ENCODE assay signal across 8 cellular contexts in the genomic region with DNA sequence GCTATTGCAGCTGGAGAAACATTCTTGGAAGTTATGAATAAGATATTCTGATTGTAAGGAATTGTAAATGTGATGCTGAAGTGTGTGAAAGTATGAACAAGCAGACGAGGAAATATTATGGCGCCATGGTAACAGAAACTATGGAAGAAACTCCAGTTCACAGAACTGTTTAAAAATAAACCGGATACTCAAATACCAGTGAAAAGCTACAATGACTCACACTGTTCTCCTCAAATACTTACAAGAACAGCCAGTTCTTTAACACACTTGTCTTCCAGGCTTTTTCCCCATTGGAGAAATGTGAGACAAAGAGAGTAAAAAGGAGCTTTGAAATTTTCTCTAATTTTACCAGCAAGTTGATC.
DNase-seq lines count a peak whose midpoint lies in the region; ATAC-seq and TF ChIP-seq lines count a peak whose summit lies in the region.

No MANE protein-coding gene starts in this region.

- DNase-seq in SK-N-SH (no peak), neural progenitor cell (ENCODE audit: low spot score) (no peak), retina (no peak), GM23338 (ENCODE audit: low spot score) (no peak), erythroblast (lab: John Stamatoyannopoulos, UW) (no peak), NCI-H345 treated with DMSO at 0.1 percent for 48 hours (lab: John Stamatoyannopoulos, UW; ENCODE audit: unreplicated experiment) (no peak)

- H3K4me2 ChIP-seq in SK-N-SH: peak overlapping the region; percentile 68; the same call in 1 of the 2 replicates
- no peak overlapping the region for H3K4me2 ChIP-seq in neural progenitor cell
- no peak overlapping the region for H3K4me2 ChIP-seq in GM23338

- H3K9me3 Mint-ChIP-seq in neural progenitor cell (no peaks in the 10 kb centered on the region), GM23338 (no peaks in the 10 kb centered on the region)

- no peaks in the 10 kb centered on the region for H3K27me3 ChIP-seq in SK-N-SH (ENCODE audit: insufficient read depth)
- H3K27me3 ChIP-seq in esophagus (ENCODE audit: control insufficient read depth in 1 of 2, insufficient read depth in 2 of 2, low read length in 2 of 2): no peaks in the 10 kb centered on the region
- H3K27me3 ChIP-seq in neural progenitor cell: no peaks in the 10 kb centered on the region
- no peaks in the 10 kb centered on the region for H3K27me3 ChIP-seq in GM23338 (ENCODE audit: insufficient read depth)

- H3K9me3 ChIP-seq in SK-N-SH: no peaks in the 10 kb centered on the region
- H3K9me3 ChIP-seq in esophagus (ENCODE audit: control insufficient read depth in 2 of 2, insufficient read depth in 1 of 2, low read depth in 1 of 2, low read length in 1 of 2): no peaks in the 10 kb centered on the region
- no peaks in the 10 kb centered on the region for H3K9me3 ChIP-seq in neural progenitor cell (ENCODE audit: low read depth)

- no peak overlapping the region for H2AFZ ChIP-seq in SK-N-SH (ENCODE audit: low read depth)
- no peak overlapping the region for H2AFZ ChIP-seq in neural progenitor cell (replicated peaks)
- no peak overlapping the region for H2AFZ ChIP-seq in GM23338

- no peak for TF ChIP-seq EP300 in SK-N-SH (IDR thresholded peaks at IDR 0.05; ENCODE audit: borderline replicate concordance in 1 of 2, low read depth in 1 of 2, low read length in 1 of 2)

- TF ChIP-seq CTCF in SK-N-SH (IDR thresholded peaks at IDR 0.05) (no peak), neural progenitor cell (IDR thresholded peaks at IDR 0.05) (no peak), GM23338 (conservative IDR thresholded peaks at IDR 0.05; ENCODE audit: low read depth in 2 of 2) (no peak)

- H4K20me1 ChIP-seq in SK-N-SH (ENCODE audit: insufficient read depth) (no peaks in the 10 kb centered on the region), neural progenitor cell (ENCODE audit: low read depth) (peaks cover 62% of the 10 kb centered on the region), GM23338 (replicated peaks; ENCODE audit: insufficient read depth) (peaks cover 56% of the 10 kb centered on the region)

- ATAC-seq in GM23338: no peak

- CTCF ChIA-PET in SK-N-SH (lab: Yijun Ruan, JAX): no interaction called here

- H3F3A ChIP-seq in SK-N-SH (replicated peaks; ENCODE audit: insufficient read depth): peaks cover 9% of the 10 kb centered on the region
- H3F3A ChIP-seq in neural progenitor cell (ENCODE audit: low read depth): no peaks in the 10 kb centered on the region
- H3F3A ChIP-seq in GM23338 (replicated peaks; ENCODE audit: low read depth): no peaks in the 10 kb centered on the region

- no peaks in the 10 kb centered on the region for H3K9me2 ChIP-seq in SK-N-SH
- no peaks in the 10 kb centered on the region for H3K9me2 ChIP-seq in GM23338 (ENCODE audit: insufficient read depth)

- H3K27ac Mint-ChIP-seq in neural progenitor cell: peak overlapping the region; percentile 1
- H3K27ac Mint-ChIP-seq in GM23338: no peak overlapping the region; the same call in 1 of the 2 replicates

- peaks cover 93% of the 10 kb centered on the region for H3K79me2 ChIP-seq in SK-N-SH (ENCODE audit: insufficient read depth)
- H3K79me2 ChIP-seq in neural progenitor cell (ENCODE audit: low read depth): peaks cover 76% of the 10 kb centered on the region
- H3K79me2 ChIP-seq in GM23338 (replicated peaks; ENCODE audit: insufficient read depth): peaks cover 100% of the 10 kb centered on the region

- POLR2A ChIA-PET in SK-N-SH (lab: Yijun Ruan, JAX): no interaction called here

- H3K27ac ChIP-seq in SK-N-SH (ENCODE audit: low read depth in 2 of 2, low read length in 1 of 2) (peak overlapping the region in 1 of 2 experiments; percentile 99; a peak in 3 of 4 replicates), esophagus (ENCODE audit: low read depth in 2 of 2, low read length in 1 of 2) (peak overlapping the region; percentile 96 to 97), neural progenitor cell (no peak overlapping the region), GM23338 (ENCODE audit: low read depth) (no peak overlapping the region; the same call in 1 of the 2 replicates)

- H3K4me3 Mint-ChIP-seq in neural progenitor cell: no peak overlapping the region
- no peak overlapping the region for H3K4me3 Mint-ChIP-seq in GM23338

- peak overlapping the region; percentile 76 for H3K9ac ChIP-seq in SK-N-SH
- H3K9ac ChIP-seq in neural progenitor cell: no peak overlapping the region

- H3K4me1 Mint-ChIP-seq in neural progenitor cell: peaks cover 58% of the 10 kb centered on the region
- H3K4me1 Mint-ChIP-seq in GM23338: peaks cover 24% of the 10 kb centered on the region

- 32% methylated on average over 3 of the region's 3 CpGs for WGBS in SK-N-SH (ENCODE audit: low lambda C conversion rate)
- 8 to 22% methylated on average over 3 of the region's 3 CpGs for WGBS in esophagus, 2 donors

- TF ChIP-seq RAD21 in SK-N-SH (IDR thresholded peaks at IDR 0.05; ENCODE audit: low read length): no peak

- peak overlapping the region; percentile 54; the same call in 1 of the 2 replicates for H3K4me3 ChIP-seq in GM08714 (ENCODE audit: low read length)
- no peak overlapping the region for H3K4me3 ChIP-seq in SK-N-SH (ENCODE audit: low read depth in 2 of 2, low read length in 1 of 2)
- H3K4me3 ChIP-seq in esophagus (ENCODE audit: low read depth in 1 of 2, low read length in 2 of 2): no peak overlapping the region
- no peak overlapping the region for H3K4me3 ChIP-seq in neural progenitor cell
- H3K4me3 ChIP-seq in GM23338: no peak overlapping the region

- H3K36me3 ChIP-seq in SK-N-SH (replicated peaks in 1 of 2; ENCODE audit: control insufficient read depth in 1 of 2, insufficient read depth in 2 of 2, low read length in 1 of 2): no peaks in the 10 kb centered on the region
- H3K36me3 ChIP-seq in esophagus (ENCODE audit: control insufficient read depth in 2 of 2, insufficient read depth in 2 of 2, low read length in 1 of 2): no peaks in the 10 kb centered on the region
- no peaks in the 10 kb centered on the region for H3K36me3 ChIP-seq in neural progenitor cell
- no peaks in the 10 kb centered on the region for H3K36me3 ChIP-seq in GM23338 (ENCODE audit: insufficient read depth)

- H3K36me3 Mint-ChIP-seq in neural progenitor cell (peaks cover 6% of the 10 kb centered on the region), GM23338 (ENCODE audit: low read depth) (no peaks in the 10 kb centered on the region)

- no peak for TF ChIP-seq POLR2A in erythroblast (IDR thresholded peaks at IDR 0.05; ENCODE audit: low read length)

- H3K4me1 ChIP-seq in SK-N-SH (ENCODE audit: control insufficient read depth in 1 of 2, insufficient read depth in 2 of 2, low read depth in 1 of 2, low read length in 1 of 2): peaks cover 2 to 35% of the 10 kb centered on the region in 2 experiments; a peak in 3 of 4 replicates
- peaks cover 9 to 41% of the 10 kb centered on the region in 2 donors for H3K4me1 ChIP-seq in esophagus (ENCODE audit: control insufficient read depth in 2 of 2, insufficient read depth in 2 of 2, low read length in 1 of 2)
- no peaks in the 10 kb centered on the region for H3K4me1 ChIP-seq in neural progenitor cell
- peaks cover 10% of the 10 kb centered on the region; the same call in 1 of the 2 replicates for H3K4me1 ChIP-seq in GM23338 (ENCODE audit: insufficient read depth)

- H3K27me3 Mint-ChIP-seq in neural progenitor cell (ENCODE audit: insufficient read depth, low read depth) (peaks cover 10% of the 10 kb centered on the region), GM23338 (ENCODE audit: insufficient read depth, low read depth, poor library complexity) (peaks cover 9% of the 10 kb centered on the region)

TF ChIP-seq in SK-N-SH, 30 proteins besides CTCF, POLR2A, EP300 and RAD21 (continues in another document):
- peak; percentile 14; the same call in 1 of the 2 replicates for TF ChIP-seq JUND (IDR thresholded peaks at IDR 0.05)
- TF ChIP-seq, protein P1, sequence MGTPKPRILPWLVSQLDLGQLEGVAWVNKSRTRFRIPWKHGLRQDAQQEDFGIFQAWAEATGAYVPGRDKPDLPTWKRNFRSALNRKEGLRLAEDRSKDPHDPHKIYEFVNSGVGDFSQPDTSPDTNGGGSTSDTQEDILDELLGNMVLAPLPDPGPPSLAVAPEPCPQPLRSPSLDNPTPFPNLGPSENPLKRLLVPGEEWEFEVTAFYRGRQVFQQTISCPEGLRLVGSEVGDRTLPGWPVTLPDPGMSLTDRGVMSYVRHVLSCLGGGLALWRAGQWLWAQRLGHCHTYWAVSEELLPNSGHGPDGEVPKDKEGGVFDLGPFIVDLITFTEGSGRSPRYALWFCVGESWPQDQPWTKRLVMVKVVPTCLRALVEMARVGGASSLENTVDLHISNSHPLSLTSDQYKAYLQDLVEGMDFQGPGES (IDR thresholded peaks at IDR 0.05; ENCODE audit: low read depth, low read length): no peak
- no peak for TF ChIP-seq MEF2A (IDR thresholded peaks at IDR 0.05; ENCODE audit: borderline replicate concordance, low read depth)
- TF ChIP-seq FOXJ3 (CRISPR knock-in tag; IDR thresholded peaks at IDR 0.05): no peak
- no peak for TF ChIP-seq POLR2AphosphoS5 (IDR thresholded peaks at IDR 0.05; ENCODE audit: low read depth, low read length)

TF ChIP-seq in GM23338, 12 proteins besides CTCF, POLR2A, EP300 and RAD21:
- TF ChIP-seq, protein P2, sequence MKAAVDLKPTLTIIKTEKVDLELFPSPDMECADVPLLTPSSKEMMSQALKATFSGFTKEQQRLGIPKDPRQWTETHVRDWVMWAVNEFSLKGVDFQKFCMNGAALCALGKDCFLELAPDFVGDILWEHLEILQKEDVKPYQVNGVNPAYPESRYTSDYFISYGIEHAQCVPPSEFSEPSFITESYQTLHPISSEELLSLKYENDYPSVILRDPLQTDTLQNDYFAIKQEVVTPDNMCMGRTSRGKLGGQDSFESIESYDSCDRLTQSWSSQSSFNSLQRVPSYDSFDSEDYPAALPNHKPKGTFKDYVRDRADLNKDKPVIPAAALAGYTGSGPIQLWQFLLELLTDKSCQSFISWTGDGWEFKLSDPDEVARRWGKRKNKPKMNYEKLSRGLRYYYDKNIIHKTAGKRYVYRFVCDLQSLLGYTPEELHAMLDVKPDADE (IDR thresholded peaks at IDR 0.05): no peak
- no peak for TF ChIP-seq NANOG (IDR thresholded peaks at IDR 0.05; ENCODE audit: borderline replicate concordance)
- TF ChIP-seq STAT1 (IDR thresholded peaks at IDR 0.05; ENCODE audit: unreplicated experiment): no peak

Comparison
In these comparisons a context has a peak if more than half of its experiments do, and no peak if none do; other contexts are left out.
1. H3K27ac ChIP-seq: peak in esophagus (2 of 2); none in neural progenitor cell (single experiment) and GM23338 (single experiment).